Comparison of ENCODE assay signal across 8 cellular contexts in the genomic region with DNA sequence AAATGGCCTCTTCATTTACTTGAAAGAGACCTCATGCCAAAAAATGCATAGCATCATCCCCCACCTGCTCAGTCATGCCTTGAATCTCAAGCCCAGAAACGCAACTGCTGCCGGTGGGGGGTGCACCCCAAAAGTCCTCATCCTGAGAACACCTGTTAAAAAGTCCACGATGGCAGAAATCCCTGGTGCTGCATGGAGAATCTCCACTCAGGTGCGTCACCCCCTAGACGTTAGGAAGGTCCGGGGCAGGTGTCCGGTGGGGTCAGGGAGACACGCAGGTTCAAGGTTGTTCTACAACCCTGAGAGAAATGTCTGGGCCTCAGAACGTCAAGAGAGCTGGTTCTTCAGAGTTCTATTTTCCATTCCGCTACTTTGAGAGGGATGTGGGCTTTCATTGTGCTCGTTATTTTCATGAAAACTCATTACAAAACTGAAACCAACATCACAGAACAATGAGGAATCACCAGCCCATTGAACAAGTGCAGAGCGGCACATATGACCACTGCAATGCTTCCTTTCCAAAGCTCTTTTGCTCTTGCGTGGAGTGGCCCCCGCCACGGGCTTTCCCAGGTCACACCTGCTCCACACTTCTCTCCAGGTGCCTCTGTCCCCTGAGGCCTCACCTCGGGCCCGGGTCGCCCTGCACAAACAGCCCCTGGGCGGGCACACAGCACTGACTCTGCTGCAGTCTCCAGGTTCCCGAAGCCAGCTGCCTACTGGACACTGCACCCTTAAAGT.
DNase-seq lines count a peak whose midpoint lies in the region; ATAC-seq, FAIRE-seq and TF ChIP-seq lines count a peak whose summit lies in the region.

No MANE protein-coding gene starts in this region.

- H3K27me3 ChIP-seq in pancreas = no peaks in the 10 kb centered on the region

- no peaks in the 10 kb centered on the region for H4K20me1 ChIP-seq in OCI-LY7 (ENCODE audit: insufficient read depth, low read length)

- H3K9me2 ChIP-seq in OCI-LY7 (ENCODE audit: insufficient read depth, low read length) = no peaks in the 10 kb centered on the region

- intact Hi-C loops in OCI-LY7 (cut with micrococcal nuclease; ENCODE audit: unreplicated experiment) = no loop called here
- intact Hi-C loops in dendritic cell treated with granulocyte-macrophage colony-stimulating factor and Interleukin-4, amounts not matched to agents 40 ng/mL and 50 ng/mL, for 4 days (cut with micrococcal nuclease) = loop anchor here (2.0 to 5.0 kb wide), 3 partner anchors 28 to 74 kb away; no protein-coding TSS in a partner anchor
- intact Hi-C loops in pancreas (cut with DNase I) = no loop called here

- H3K79me2 ChIP-seq in OCI-LY7 (ENCODE audit: insufficient read depth, low read depth, low read length) = no peaks in the 10 kb centered on the region

- ATAC-seq in GM18520 (IDR thresholded peaks at IDR 0.05; ENCODE audit: unreplicated experiment) (peak; percentile 87), HG02588 (IDR thresholded peaks at IDR 0.05; ENCODE audit: unreplicated experiment) (peak; percentile 85), pancreas (peak in 2 of 4 donors; percentile 15 to 28)

- H3K27ac Mint-ChIP-seq in dendritic cell treated with granulocyte-macrophage colony-stimulating factor and Interleukin-4, amounts not matched to agents 40 ng/mL and 50 ng/mL, for 4 days = peak overlapping the region; percentile 97

- no TSS peak for BruUV-seq in OCI-LY7 (replicated peaks; lab: Mats Ljungman, UMichigan)

- peak overlapping the region; percentile 79 for H3K4me2 ChIP-seq in OCI-LY7 (ENCODE audit: low read length)

- no peaks in the 10 kb centered on the region for H3K36me3 Mint-ChIP-seq in dendritic cell treated with granulocyte-macrophage colony-stimulating factor and Interleukin-4, amounts not matched to agents 40 ng/mL and 50 ng/mL, for 4 days (ENCODE audit: low read depth)

- peaks cover 57% of the 10 kb centered on the region for H3K4me1 ChIP-seq in OCI-LY7 (ENCODE audit: insufficient read depth, low read length, poor library complexity, severe bottlenecking)
- H3K4me1 ChIP-seq in pancreas = peaks cover 0 to 18% (median 10%) of the 10 kb centered on the region in 3 donors

- TF ChIP-seq CTCF in OCI-LY7 (conservative IDR thresholded peaks at IDR 0.05; ENCODE audit: low read length) (no peak), pancreas (IDR thresholded peaks at IDR 0.05) (no peak)

- CTCF ChIA-PET in OCI-LY7 (lab: Charles Lee; ENCODE audit: unreplicated experiment) = interaction anchor here (0.6 to 2.4 kb wide), 3 partner anchors 28 to 183 kb away, joined by 3 to 6 read pairs (median 3); no protein-coding TSS in a partner anchor

- FAIRE-seq in pancreas (lab: Jason Lieb, UNC) = no peak

- no peaks in the 10 kb centered on the region for H3K9me3 ChIP-seq in OCI-LY7 (ENCODE audit: low read length)
- H3K9me3 ChIP-seq in pancreas = no peaks in the 10 kb centered on the region

- WGBS in pancreas, 2 donors = 78 to 86% methylated on average over 20 of the region's 20 CpGs

- H3K4me3 ChIP-seq in OCI-LY7 (ENCODE audit: low read depth, low read length, poor library complexity, severe bottlenecking) (peak overlapping the region; percentile 53), pancreas (no peak overlapping the region)

- peak overlapping the region; percentile 51 for H3K4me3 Mint-ChIP-seq in dendritic cell treated with granulocyte-macrophage colony-stimulating factor and Interleukin-4, amounts not matched to agents 40 ng/mL and 50 ng/mL, for 4 days

- no peaks in the 10 kb centered on the region for H3K36me3 ChIP-seq in OCI-LY7 (ENCODE audit: insufficient read depth, low read length)
- no peaks in the 10 kb centered on the region for H3K36me3 ChIP-seq in pancreas

- no peaks in the 10 kb centered on the region for H3K9me3 Mint-ChIP-seq in dendritic cell treated with granulocyte-macrophage colony-stimulating factor and Interleukin-4, amounts not matched to agents 40 ng/mL and 50 ng/mL, for 4 days

- H3K27me3 Mint-ChIP-seq in dendritic cell treated with granulocyte-macrophage colony-stimulating factor and Interleukin-4, amounts not matched to agents 40 ng/mL and 50 ng/mL, for 4 days = no peaks in the 10 kb centered on the region

- H3K27ac ChIP-seq in OCI-LY7 (ENCODE audit: low read depth, low read length, poor library complexity, severe bottlenecking) (peak overlapping the region; percentile 63), pancreas (peak overlapping the region in 3 of 4 donors; percentile 1 to 53 (median 34))

- POLR2A ChIA-PET in OCI-LY7 (lab: Charles Lee) = interaction anchor here (0.5 to 1.4 kb wide), 15 partner anchors 8 to 414 kb away, joined by 3 to 7 read pairs (median 3); no protein-coding TSS in a partner anchor

- peak; percentile 64 for DNase-seq in OCI-LY7 (ENCODE audit: low spot score)
- DNase-seq in pancreas = peak in 2 of 6 donors; percentile 11 to 50
- DNase-seq in SKM-1 (lab: John Stamatoyannopoulos, UW; ENCODE audit: unreplicated experiment) = no peak
- no peak for DNase-seq in NCI-H524 (lab: John Stamatoyannopoulos, UW)
- DNase-seq in mucosa of gallbladder (ENCODE audit: low spot score) = no peak

- peak overlapping the region; percentile 95 for H2AFZ ChIP-seq in OCI-LY7 (ENCODE audit: low read length)

- H3K4me1 Mint-ChIP-seq in dendritic cell treated with granulocyte-macrophage colony-stimulating factor and Interleukin-4, amounts not matched to agents 40 ng/mL and 50 ng/mL, for 4 days (ENCODE audit: low read depth) = peaks cover 96% of the 10 kb centered on the region
